In genomic region chr2:161230959-161231358, GRCh38 we compare ENCODE assay signal across 22 cellular contexts.
DNase-seq lines count a peak whose midpoint lies in the region; ATAC-seq and TF ChIP-seq lines count a peak whose summit lies in the region.
"Had no signal": no experiment of that assay in that cellular context is flagged by ENCODE, and none has a peak within 500 bp of the region (broad histone marks: within the 10 kb centered on the region; RNA-seq: fewer than 3 reads in every experiment).

No MANE protein-coding gene starts in this region.

- POLR2A ChIA-PET in PC-3 (lab: Charles Lee; ENCODE audit: unreplicated experiment) = no interaction called here

- H3K4me2 ChIP-seq in PC-3 (ENCODE audit: low read length) = no peak overlapping the region
- H3K4me2 ChIP-seq: BLaER1, GM23338, PC-9 had no signal

- peaks cover 7% of the 10 kb centered on the region; the same call in 1 of the 2 replicates for H3K36me3 ChIP-seq in PC-3 (ENCODE audit: low read depth, low read length)
- peaks cover 3 to 5% of the 10 kb centered on the region in 2 donors for H3K36me3 ChIP-seq in thyroid gland
- H3K36me3 ChIP-seq in lower lobe of right lung = peaks cover 73% of the 10 kb centered on the region

- no peak overlapping the region; the same call in 1 of the 2 replicates for H2AFZ ChIP-seq in PC-3 (ENCODE audit: low read length)
- H2AFZ ChIP-seq: GM23338, PC-9 had no signal

- H3K4me1 ChIP-seq in PC-3 (ENCODE audit: insufficient read depth, low read length) (peaks cover 39% of the 10 kb centered on the region), thyroid gland (no peaks in the 10 kb centered on the region), lower lobe of right lung (no peaks in the 10 kb centered on the region)
- H3K4me1 ChIP-seq: BLaER1, SJCRH30 had no signal

- no peak overlapping the region for H3K4me3 ChIP-seq in PC-3 (ENCODE audit: low read length)
- H3K4me3 ChIP-seq in thyroid gland (replicated peaks in 1 of 3) = no peak overlapping the region
- no peak overlapping the region for H3K4me3 ChIP-seq in lower lobe of right lung
- H3K4me3 ChIP-seq: BLaER1, GM23338, K562, PC-9, SJCRH30 had no signal

- peaks cover 10% of the 10 kb centered on the region for H3K36me3 Mint-ChIP-seq in activated naive CD4-positive, alpha-beta T cell treated with anti-CD3 and anti-CD28 coated beads, Interleukin-2, amount 50 U/mL, for 24 hours
- H3K36me3 Mint-ChIP-seq in mesothelial cell of epicardium = peaks cover 17% of the 10 kb centered on the region

- CTCF ChIA-PET in PC-3 (lab: Charles Lee) = no interaction called here

- H3K9me3 Mint-ChIP-seq in activated naive CD4-positive, alpha-beta T cell treated with anti-CD3 and anti-CD28 coated beads, Interleukin-2, amount 50 U/mL, for 24 hours = no peaks in the 10 kb centered on the region
- no peaks in the 10 kb centered on the region for H3K9me3 Mint-ChIP-seq in mesothelial cell of epicardium
- H3K9me3 Mint-ChIP-seq: CD4-positive, CD25-positive, alpha-beta regulatory T cell; GM23338; H9 had no signal

- 92 to 93% methylated on average over 4 of the region's 4 CpGs for whole genome bisulfite sequencing in thyroid gland, 2 donors

- BruUV-seq in PC-3 (replicated peaks; lab: Mats Ljungman, UMichigan) = no TSS peak

- DNase-seq in activated naive CD4-positive, alpha-beta T cell treated with anti-CD3 and anti-CD28 coated beads, Interleukin-2, amount 50 U/mL, for 16 hours = no peak
- DNase-seq in PC-3 (peak; percentile 51), myocyte (ENCODE audit: low read depth) (peak; percentile 13), thyroid gland (no peak), lower lobe of right lung (no peak), mesothelial cell of epicardium (ENCODE audit: low spot score in 2 of 2, unreplicated experiment in 2 of 2) (no peak)
- DNase-seq: CD4-positive, CD25-positive, alpha-beta regulatory T cell; H9; MV-4-11; NCI-H1105; NCI-H1436 treated with DMSO at 0.1 percent for 48 hours; NCI-H187 treated with DMSO at 0.1 percent for 48 hours; NCI-H524; NCI-H748 treated with DMSO at 0.1 percent for 48 hours; NK-92 treated with Interleukin-12 subunit alpha and Interleukin-12 subunit beta, amount 100 ng/mL, for 24 hours; PC-9; SJCRH30 had no signal

- TF ChIP-seq CTCF in PC-3 (conservative IDR thresholded peaks at IDR 0.05; ENCODE audit: low read depth, low read length) (no peak), thyroid gland (IDR thresholded peaks at IDR 0.05) (no peak), lower lobe of right lung (IDR thresholded peaks at IDR 0.05) (no peak), mesothelial cell of epicardium (IDR thresholded peaks at IDR 0.05; ENCODE audit: unreplicated experiment) (no peak)

- H3K9me3 ChIP-seq in PC-3 (ENCODE audit: low read length) = no peaks in the 10 kb centered on the region
- H3K9me3 ChIP-seq in thyroid gland = no peaks in the 10 kb centered on the region
- no peaks in the 10 kb centered on the region for H3K9me3 ChIP-seq in lower lobe of right lung
- H3K9me3 ChIP-seq: BLaER1, SJCRH30 had no signal

- H3K9me2 ChIP-seq in PC-3 (replicated peaks; ENCODE audit: low read length) = no peaks in the 10 kb centered on the region

- no peaks in the 10 kb centered on the region for H4K20me1 ChIP-seq in PC-3 (ENCODE audit: low read length)

- H3K9ac ChIP-seq in PC-3 (ENCODE audit: low read length) = no peak overlapping the region
- H3K9ac ChIP-seq: BLaER1 had no signal

- H3F3A ChIP-seq in PC-3 (ENCODE audit: low read length, unreplicated experiment) = peaks cover 5% of the 10 kb centered on the region

- intact Hi-C loops in PC-3 (cut with micrococcal nuclease) (no loop called here), thyroid gland (cut with DNase I) (no loop called here), lower lobe of right lung (cut with DNase I) (no loop called here)

- H3K27me3 ChIP-seq in PC-3 (ENCODE audit: low read length) (no peaks in the 10 kb centered on the region), thyroid gland (no peaks in the 10 kb centered on the region), lower lobe of right lung (ENCODE audit: low read depth) (no peaks in the 10 kb centered on the region)
- H3K27me3 ChIP-seq: SJCRH30 had no signal

- no peaks in the 10 kb centered on the region for H3K27me3 Mint-ChIP-seq in activated naive CD4-positive, alpha-beta T cell treated with anti-CD3 and anti-CD28 coated beads, Interleukin-2, amount 50 U/mL, for 24 hours
- no peaks in the 10 kb centered on the region for H3K27me3 Mint-ChIP-seq in mesothelial cell of epicardium (ENCODE audit: low read depth)
- H3K27me3 Mint-ChIP-seq: CD4-positive, CD25-positive, alpha-beta regulatory T cell had no signal

- peak overlapping the region; percentile 2 for H3K27ac Mint-ChIP-seq in activated naive CD4-positive, alpha-beta T cell treated with anti-CD3 and anti-CD28 coated beads, Interleukin-2, amount 50 U/mL, for 24 hours
- no peak overlapping the region for H3K27ac Mint-ChIP-seq in mesothelial cell of epicardium
- H3K27ac Mint-ChIP-seq: GM23338 had no signal

- no peak for TF ChIP-seq POLR2A in thyroid gland (IDR thresholded peaks at IDR 0.05)

- H3K4me1 Mint-ChIP-seq in activated naive CD4-positive, alpha-beta T cell treated with anti-CD3 and anti-CD28 coated beads, Interleukin-2, amount 50 U/mL, for 24 hours = peaks cover 4% of the 10 kb centered on the region
- no peaks in the 10 kb centered on the region for H3K4me1 Mint-ChIP-seq in mesothelial cell of epicardium
- H3K4me1 Mint-ChIP-seq: GM23338, H9 had no signal

- H3K4me3 Mint-ChIP-seq in activated naive CD4-positive, alpha-beta T cell treated with anti-CD3 and anti-CD28 coated beads, Interleukin-2, amount 50 U/mL, for 24 hours = no peak overlapping the region
- no peak overlapping the region for H3K4me3 Mint-ChIP-seq in mesothelial cell of epicardium
- H3K4me3 Mint-ChIP-seq: CD4-positive, CD25-positive, alpha-beta regulatory T cell; GM23338; H9 had no signal

- no peaks in the 10 kb centered on the region for H3K79me2 ChIP-seq in PC-3 (ENCODE audit: low read length)

- H3K27ac ChIP-seq in PC-3 (ENCODE audit: low read length) (no peak overlapping the region), thyroid gland (no peak overlapping the region), lower lobe of right lung (no peak overlapping the region)
- H3K27ac ChIP-seq: BLaER1, PC-9, SJCRH30 had no signal

- ATAC-seq in PC-3 (no peak), lower lobe of right lung (no peak)
- ATAC-seq: GM23338, K562, Right ventricle myocardium inferior had no signal

Comparison
In these comparisons a context has a peak if more than half of its experiments do, and no peak if none do; other contexts are left out.
1. DNase-seq: peak in PC-3 (single experiment) and myocyte (single experiment); none in activated naive CD4-positive, alpha-beta T cell treated with anti-CD3 and anti-CD28 coated beads, Interleukin-2, amount 50 U/mL, for 16 hours (single experiment), thyroid gland (0 of 2), lower lobe of right lung (single experiment) and mesothelial cell of epicardium (0 of 2).